In the genomic region with DNA sequence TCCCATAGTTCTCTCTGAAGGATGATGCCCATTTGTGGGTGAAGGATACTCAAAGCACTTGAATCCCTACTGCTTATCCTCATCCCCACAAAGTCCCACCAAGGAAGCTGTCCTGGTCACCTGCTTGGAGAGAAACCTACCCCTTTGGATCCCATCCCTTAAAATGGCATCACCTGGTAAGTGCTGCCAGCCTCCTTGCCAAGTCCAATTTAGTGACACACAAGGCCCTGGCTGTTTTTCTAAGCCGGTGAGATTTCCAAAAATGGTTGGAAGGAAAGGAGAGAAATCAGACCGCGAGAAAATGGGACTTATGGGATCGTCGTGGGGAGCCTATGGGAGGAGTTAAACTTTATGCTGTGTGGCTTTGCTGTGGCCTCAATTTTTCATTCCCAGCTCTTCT, we compare ENCODE assay signal across 20 cellular contexts.
DNase-seq lines count a peak whose midpoint lies in the region; ATAC-seq and TF ChIP-seq lines count a peak whose summit lies in the region.
"Had no signal": no experiment of that assay in that cellular context is flagged by ENCODE, and none has a peak within 500 bp of the region (broad histone marks: within the 10 kb centered on the region; RNA-seq: fewer than 3 reads in every experiment).

No MANE protein-coding gene starts in this region.

- POLR2A ChIA-PET in PC-9 (lab: Charles Lee; ENCODE audit: unreplicated experiment) = no interaction called here

- no peaks in the 10 kb centered on the region for H3F3A ChIP-seq in PC-9 (ENCODE audit: insufficient read depth, low read depth)

- H3K4me1 Mint-ChIP-seq in activated naive CD4-positive, alpha-beta T cell treated with anti-CD3 and anti-CD28 coated beads, Interleukin-2, amount 10 ng/mL, durations not matched to agents 7 days and 5 days = no peaks in the 10 kb centered on the region
- H3K4me1 Mint-ChIP-seq in osteocyte (ENCODE audit: unreplicated experiment) = no peaks in the 10 kb centered on the region

- no peak overlapping the region for H3K4me3 Mint-ChIP-seq in activated naive CD4-positive, alpha-beta T cell treated with anti-CD3 and anti-CD28 coated beads, Interleukin-2, amount 10 ng/mL, durations not matched to agents 7 days and 5 days
- no peak overlapping the region for H3K4me3 Mint-ChIP-seq in osteocyte (ENCODE audit: unreplicated experiment)
- H3K4me3 Mint-ChIP-seq: B cell; CD4-positive, alpha-beta T cell; CD8-positive, alpha-beta T cell had no signal

- no peaks in the 10 kb centered on the region for H3K36me3 ChIP-seq in MG63
- H3K36me3 ChIP-seq in PC-9 (ENCODE audit: low read depth) = no peaks in the 10 kb centered on the region
- H3K36me3 ChIP-seq: BLaER1 treated with 17β-estradiol and CSF1 and Interleukin-3, amounts not matched to agents 10 nM and 100 nM had no signal

- TF ChIP-seq CTCF in osteocyte (IDR thresholded peaks at IDR 0.05) = no peak
- TF ChIP-seq CTCF in PC-9 (conservative IDR thresholded peaks at IDR 0.05) = no peak

- ATAC-seq in activated naive CD4-positive, alpha-beta T cell treated with anti-CD3 and anti-CD28 coated beads, Interleukin-2, amount 50 U/mL, for 72 hours = no peak
- ATAC-seq: A549; CD8-positive, alpha-beta T cell; GM12878 had no signal

- peaks cover 4% of the 10 kb centered on the region for H3K9me3 Mint-ChIP-seq in activated naive CD4-positive, alpha-beta T cell treated with anti-CD3 and anti-CD28 coated beads, Interleukin-2, amount 10 ng/mL, durations not matched to agents 7 days and 5 days
- peaks cover 3 to 4% of the 10 kb centered on the region in 2 donors for H3K9me3 Mint-ChIP-seq in activated naive CD4-positive, alpha-beta T cell treated with anti-CD3 and anti-CD28 coated beads, Interleukin-2, amount 50 U/mL, for 72 hours
- no peaks in the 10 kb centered on the region for H3K9me3 Mint-ChIP-seq in osteocyte (ENCODE audit: unreplicated experiment)
- H3K9me3 Mint-ChIP-seq: CD8-positive, alpha-beta T cell had no signal

- BruUV-seq in PC-9 (replicated peaks; lab: Mats Ljungman, UMichigan) = no TSS peak

- no peak overlapping the region for H2AFZ ChIP-seq in PC-9

- CTCF ChIA-PET in activated naive CD4-positive, alpha-beta T cell treated with anti-CD3 and anti-CD28 coated beads, Interleukin-2, amount 10 ng/mL, durations not matched to agents 7 days and 5 days (lab: Charles Lee) = no interaction called here
- CTCF ChIA-PET in PC-9 (lab: Charles Lee) = no interaction called here

- no peak overlapping the region for H3K27ac ChIP-seq in PC-9
- H3K27ac ChIP-seq: A549; BLaER1 treated with 17β-estradiol and CSF1 and Interleukin-3, amounts not matched to agents 10 nM and 100 nM; C4-2B had no signal

- H3K9me3 ChIP-seq in MG63 (no peaks in the 10 kb centered on the region), PC-9 (ENCODE audit: insufficient read depth, low read depth) (no peaks in the 10 kb centered on the region)
- H3K9me3 ChIP-seq: A549, Caco-2 had no signal

- no peak overlapping the region for H3K4me2 ChIP-seq in PC-9
- H3K4me2 ChIP-seq: A549; BLaER1 treated with 17β-estradiol and CSF1 and Interleukin-3, amounts not matched to agents 10 nM and 100 nM had no signal

- no peaks in the 10 kb centered on the region for H4K20me1 ChIP-seq in PC-9 (ENCODE audit: insufficient read depth)
- H4K20me1 ChIP-seq: BLaER1 treated with 17β-estradiol and CSF1 and Interleukin-3, amounts not matched to agents 10 nM and 100 nM had no signal

- H3K4me3 ChIP-seq in MG63 (no peak overlapping the region), PC-9 (no peak overlapping the region)
- H3K4me3 ChIP-seq: A549; BLaER1 treated with 17β-estradiol and CSF1 and Interleukin-3, amounts not matched to agents 10 nM and 100 nM; GM12878 had no signal

- intact Hi-C loops in PC-9 (cut with micrococcal nuclease; ENCODE audit: unreplicated experiment) = no loop called here

- no peaks in the 10 kb centered on the region for H3K79me2 ChIP-seq in PC-9 (ENCODE audit: low read depth)

- no peaks in the 10 kb centered on the region for H3K36me3 Mint-ChIP-seq in activated naive CD4-positive, alpha-beta T cell treated with anti-CD3 and anti-CD28 coated beads, Interleukin-2, amount 10 ng/mL, durations not matched to agents 7 days and 5 days
- peaks cover 0 to 11% of the 10 kb centered on the region in 2 donors for H3K36me3 Mint-ChIP-seq in activated naive CD4-positive, alpha-beta T cell treated with anti-CD3 and anti-CD28 coated beads, Interleukin-2, amount 50 U/mL, for 72 hours
- H3K36me3 Mint-ChIP-seq in osteocyte (ENCODE audit: unreplicated experiment) = no peaks in the 10 kb centered on the region
- H3K36me3 Mint-ChIP-seq: CD8-positive, alpha-beta T cell had no signal

- H3K27me3 Mint-ChIP-seq in activated naive CD4-positive, alpha-beta T cell treated with anti-CD3 and anti-CD28 coated beads, Interleukin-2, amount 10 ng/mL, durations not matched to agents 7 days and 5 days = peaks cover 10% of the 10 kb centered on the region
- H3K27me3 Mint-ChIP-seq in osteocyte (ENCODE audit: unreplicated experiment) = no peaks in the 10 kb centered on the region
- H3K27me3 Mint-ChIP-seq: CD4-positive, alpha-beta T cell had no signal

- no peaks in the 10 kb centered on the region for H3K4me1 ChIP-seq in PC-9 (replicated peaks; ENCODE audit: insufficient read depth)
- H3K4me1 ChIP-seq: A549 had no signal

- peak overlapping the region; percentile 8 for H3K27ac Mint-ChIP-seq in activated naive CD4-positive, alpha-beta T cell treated with anti-CD3 and anti-CD28 coated beads, Interleukin-2, amount 10 ng/mL, durations not matched to agents 7 days and 5 days
- peak overlapping the region in 1 of 2 donors; percentile 9 for H3K27ac Mint-ChIP-seq in activated naive CD4-positive, alpha-beta T cell treated with anti-CD3 and anti-CD28 coated beads, Interleukin-2, amount 50 U/mL, for 72 hours
- H3K27ac Mint-ChIP-seq in osteocyte (ENCODE audit: unreplicated experiment) = no peak overlapping the region
- H3K27ac Mint-ChIP-seq: B cell; CD4-positive, alpha-beta T cell; CD8-positive, alpha-beta T cell had no signal

- H3K27me3 ChIP-seq in MG63 (no peaks in the 10 kb centered on the region), PC-9 (ENCODE audit: insufficient read depth, low read depth) (no peaks in the 10 kb centered on the region)
- H3K27me3 ChIP-seq: BLaER1 treated with 17β-estradiol and CSF1 and Interleukin-3, amounts not matched to agents 10 nM and 100 nM had no signal

- DNase-seq in activated naive CD4-positive, alpha-beta T cell treated with anti-CD3 and anti-CD28 coated beads, Interleukin-2, amount 10 ng/mL, durations not matched to agents 7 days and 5 days = no peak
- no peak for DNase-seq in activated naive CD4-positive, alpha-beta T cell treated with anti-CD3 and anti-CD28 coated beads, Interleukin-2, amount 50 U/mL, for 72 hours (ENCODE audit: low spot score in 2 of 2)
- peak; percentile 81 for DNase-seq in cerebellar cortex (ENCODE audit: low spot score)
- peak; percentile 77 for DNase-seq in cerebellum (ENCODE audit: low spot score)
- peak; percentile 66 for DNase-seq in osteocyte (ENCODE audit: extremely low spot score, unreplicated experiment)
- DNase-seq in MG63 = no peak
- no peak for DNase-seq in PC-9
- DNase-seq in HPDE6-E6E7 (ENCODE audit: extremely low spot score) = no peak
- DNase-seq: AML-193; Caco-2; Calu3; CD4-positive, alpha-beta T cell; CD8-positive, alpha-beta T cell; DMS79 treated with DMSO at 0.1 percent for 48 hours; GDM1 had no signal

- no peaks in the 10 kb centered on the region for H3K9me2 ChIP-seq in PC-9 (ENCODE audit: insufficient read depth)

Comparison
In these comparisons a context has a peak if more than half of its experiments do, and no peak if none do; other contexts are left out.
1. DNase-seq: peak in cerebellar cortex (single experiment), cerebellum (single experiment) and osteocyte (single experiment); none in activated naive CD4-positive, alpha-beta T cell treated with anti-CD3 and anti-CD28 coated beads, Interleukin-2, amount 10 ng/mL, durations not matched to agents 7 days and 5 days (single experiment), activated naive CD4-positive, alpha-beta T cell treated with anti-CD3 and anti-CD28 coated beads, Interleukin-2, amount 50 U/mL, for 72 hours (0 of 2), MG63 (single experiment), PC-9 (0 of 2) and HPDE6-E6E7 (single experiment).